1 cellular context compared by ENCODE assay signal in the genomic region with DNA sequence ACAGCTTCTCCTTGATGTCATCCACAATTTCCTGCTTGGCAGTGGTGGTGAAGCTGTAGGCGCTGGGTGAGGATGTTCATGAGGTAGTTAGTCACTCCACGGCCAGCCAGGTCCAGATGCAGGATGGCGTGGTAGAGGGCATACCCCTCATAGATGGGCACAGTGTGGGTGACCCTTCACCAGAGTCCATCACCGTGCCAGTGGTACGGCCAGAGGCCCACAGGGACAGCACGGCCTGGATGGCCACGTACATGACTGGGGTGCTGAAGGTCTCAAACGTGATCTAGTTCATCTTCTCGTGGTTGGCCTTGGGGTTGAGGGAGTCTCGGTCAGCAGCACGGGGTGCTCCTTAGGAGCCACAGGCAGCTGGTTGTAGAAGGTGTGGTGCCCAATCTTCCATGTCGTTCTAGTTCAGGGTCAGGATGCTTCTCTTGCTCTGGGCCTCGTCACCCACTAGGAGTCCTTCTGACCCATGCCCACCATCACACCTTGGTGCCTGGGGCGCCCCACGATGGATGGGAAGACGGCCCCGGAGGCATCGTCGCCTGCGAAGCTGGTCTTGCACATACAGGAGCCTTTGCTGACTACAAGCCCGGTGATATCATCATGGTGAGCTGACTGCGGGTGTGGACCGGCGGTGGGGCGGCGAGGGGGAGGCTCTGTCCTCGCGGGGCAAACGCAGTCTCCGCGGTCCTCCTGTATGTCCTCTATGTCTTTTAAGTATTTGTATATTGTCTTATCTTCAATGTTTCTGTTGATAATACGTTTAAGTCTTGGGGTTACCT.
TF ChIP-seq lines count a peak whose summit lies in the region.

No MANE protein-coding gene starts in this region.

TF ChIP-seq in H1, 55 proteins besides CTCF, POLR2A, EP300 and RAD21:
- no peak for TF ChIP-seq SAP30 (IDR thresholded peaks at IDR 0.05; ENCODE audit: insufficient read depth, insufficient replicate concordance, low read length)
- TF ChIP-seq, protein P1, sequence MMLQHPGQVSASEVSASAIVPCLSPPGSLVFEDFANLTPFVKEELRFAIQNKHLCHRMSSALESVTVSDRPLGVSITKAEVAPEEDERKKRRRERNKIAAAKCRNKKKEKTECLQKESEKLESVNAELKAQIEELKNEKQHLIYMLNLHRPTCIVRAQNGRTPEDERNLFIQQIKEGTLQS (IDR thresholded peaks at IDR 0.05; ENCODE audit: insufficient read depth, low read depth, low read length) = no peak
